ENCODE assay signal across 9 cellular contexts in genomic region chr2:222290691-222291484, GRCh38. TPM values are rescaled to one million over a fixed set of nuclear protein-coding genes. Genes with fewer than 3 reads are reported as not detected.
DNase-seq lines count a peak whose midpoint lies in the region; ATAC-seq and TF ChIP-seq lines count a peak whose summit lies in the region.
"Had no signal": no experiment of that assay in that cellular context is flagged by ENCODE, and none has a peak within 500 bp of the region (broad histone marks: within the 10 kb centered on the region; RNA-seq: fewer than 3 reads in every experiment).

No MANE protein-coding gene starts in this region.

- no peaks in the 10 kb centered on the region for H4K20me1 ChIP-seq in GM23248 (ENCODE audit: insufficient read depth)

- H3F3A ChIP-seq in GM23248 (ENCODE audit: insufficient read depth), result no peaks in the 10 kb centered on the region

- no peak overlapping the region for H3K4me2 ChIP-seq in GM23248 (ENCODE audit: unreplicated experiment)
- peak overlapping the region; percentile 83 for H3K4me2 ChIP-seq in skeletal muscle satellite cell (ENCODE audit: low read length)

- ATAC-seq in foreskin keratinocyte, result peak; percentile 53
- no peak for ATAC-seq in GM19035 (IDR thresholded peaks at IDR 0.05; ENCODE audit: unreplicated experiment)

- no peaks in the 10 kb centered on the region for H3K79me2 ChIP-seq in GM23248 (ENCODE audit: insufficient read depth)

- peak; percentile 21 for DNase-seq in GM23248
- DNase-seq in NCI-H524 treated with DMSO at 0.1 percent for 48 hours (lab: John Stamatoyannopoulos, UW), result peak; percentile 5
- no peak for DNase-seq in foreskin keratinocyte
- no peak for DNase-seq in activated CD4-positive, alpha-beta T cell treated with anti-CD3 and anti-CD28 coated beads, Interleukin-2, amount 50 U/mL, for 1 hour
- DNase-seq in amygdala (lab: John Stamatoyannopoulos, UW), result no peak
- DNase-seq: effector CD4-positive, alpha-beta T cell had no signal

- H3K36me3 ChIP-seq in GM23248 (ENCODE audit: low read depth) (no peaks in the 10 kb centered on the region), skeletal muscle satellite cell (ENCODE audit: insufficient read depth, low read length) (no peaks in the 10 kb centered on the region)

- TF ChIP-seq CTCF in foreskin keratinocyte (conservative IDR thresholded peaks at IDR 0.05), result no peak

- 4 to 6% methylated on average over 21 to 36 of the region's 45 CpGs for WGBS in GM23248 (ENCODE audit: low coverage in 1 of 2, low lambda C conversion rate in 2 of 2, missing lambda C conversion rate in 2 of 2), 2 experiments

- H3K4me3 ChIP-seq in GM23248 (no peak overlapping the region), skeletal muscle satellite cell (ENCODE audit: low read length) (peak overlapping the region; percentile 67)

- H3K4me1 ChIP-seq in GM23248 (ENCODE audit: insufficient read depth) (no peaks in the 10 kb centered on the region), foreskin keratinocyte (no peaks in the 10 kb centered on the region), skeletal muscle satellite cell (ENCODE audit: control insufficient read depth, insufficient read depth, low read length) (peaks cover 24% of the 10 kb centered on the region)

- no peak overlapping the region for H2AFZ ChIP-seq in GM23248

- H3K9me3 ChIP-seq in GM23248 (ENCODE audit: low read depth) (no peaks in the 10 kb centered on the region), skeletal muscle satellite cell (replicated peaks; ENCODE audit: low read length) (no peaks in the 10 kb centered on the region)

- H3K9me2 ChIP-seq in GM23248 (ENCODE audit: insufficient read depth), result no peaks in the 10 kb centered on the region

- in situ Hi-C loops in GM23248 (cut with MboI), result no loop called here

- H3K27me3 ChIP-seq in GM23248 (replicated peaks; ENCODE audit: insufficient read depth) (peaks cover 89% of the 10 kb centered on the region), foreskin keratinocyte (peaks cover 100% of the 10 kb centered on the region), skeletal muscle satellite cell (ENCODE audit: control insufficient read depth, insufficient read depth, low read length) (no peaks in the 10 kb centered on the region)

- H3K27ac ChIP-seq in GM23248 (no peak overlapping the region), foreskin keratinocyte (no peak overlapping the region)

- H3K9ac ChIP-seq in GM23248 (no peak overlapping the region), skeletal muscle satellite cell (ENCODE audit: low read depth, low read length) (peak overlapping the region; percentile 73)

RNA-seq across cellular contexts. Expression of gene PAX3, which starts 7.9 kb away (rescaled TPM):
- total RNA-seq in GM23248 (2014; rRNA removed; shearing (Covaris generic)), result not detected in 2 replicates
- polyA plus RNA-seq in GM23248 (2016; fragmentation: Nextera tagmentation; extraction: Ambion mirVana) (not detected in 2 replicates), foreskin keratinocyte (not detected in 2 replicates)
- total RNA-seq in foreskin keratinocyte, result not detected in 2 replicates
- under 0.01 and 0.44 TPM in 2 replicates for total RNA-seq in skeletal muscle satellite cell (2012; rRNA removed)
- total RNA-seq: activated CD8-positive, alpha-beta memory T cell treated with anti-CD3 and anti-CD28 coated beads for 36 hours had no signal

Comparison
In these comparisons a context has a peak if more than half of its experiments do, and no peak if none do; other contexts are left out.
1. DNase-seq: peak in GM23248 (single experiment) and NCI-H524 treated with DMSO at 0.1 percent for 48 hours (single experiment); none in foreskin keratinocyte (0 of 2), activated CD4-positive, alpha-beta T cell treated with anti-CD3 and anti-CD28 coated beads, Interleukin-2, amount 50 U/mL, for 1 hour (single experiment) and amygdala (0 of 56).